In genomic region chr12:92537235-92537960, GRCh38 we compare ENCODE assay signal across 16 cellular contexts.
DNase-seq lines count a peak whose midpoint lies in the region; ATAC-seq and FAIRE-seq lines count a peak whose summit lies in the region.
"Had no signal": no experiment of that assay in that cellular context is flagged by ENCODE, and none has a peak within 500 bp of the region (broad histone marks: within the 10 kb centered on the region; RNA-seq: fewer than 3 reads in every experiment).

No MANE protein-coding gene starts in this region.

- ATAC-seq in GM19351 (IDR thresholded peaks at IDR 0.05; ENCODE audit: unreplicated experiment) (peak; percentile 35), GM21515 (IDR thresholded peaks at IDR 0.05; ENCODE audit: unreplicated experiment) (no peak)
- ATAC-seq: esophagus mucosa had no signal

- peak; percentile 21 for FAIRE-seq in RCC 7860 (lab: Jason Lieb, UNC)
- FAIRE-seq: HTR-8/SVneo had no signal

- DNase-seq in CD1c-positive myeloid dendritic cell (ENCODE audit: extremely low spot score) (peak; percentile 47), RCC 7860 (ENCODE audit: low spot score) (no peak), fibroblast of gingiva (ENCODE audit: low read depth) (peak; percentile 7), hypothalamus (lab: John Stamatoyannopoulos, UW) (no peak), hepatic stellate cell (ENCODE audit: low spot score) (no peak), NCI-H446 (lab: John Stamatoyannopoulos, UW) (no peak)
- DNase-seq: GDM1, NCI-H1105 treated with DMSO at 0.1 percent for 48 hours, NCI-H510A, Right ventricle myocardium superior, substantia nigra, WERI-Rb-1 had no signal

Comparison
In these comparisons a context has a peak if more than half of its experiments do, and no peak if none do; other contexts are left out.
1. DNase-seq: peak in CD1c-positive myeloid dendritic cell (single experiment) and fibroblast of gingiva (single experiment); none in RCC 7860 (single experiment), hypothalamus (0 of 51), hepatic stellate cell (single experiment) and NCI-H446 (0 of 2).